ENCODE assay signal across 9 cellular contexts in the genomic region with DNA sequence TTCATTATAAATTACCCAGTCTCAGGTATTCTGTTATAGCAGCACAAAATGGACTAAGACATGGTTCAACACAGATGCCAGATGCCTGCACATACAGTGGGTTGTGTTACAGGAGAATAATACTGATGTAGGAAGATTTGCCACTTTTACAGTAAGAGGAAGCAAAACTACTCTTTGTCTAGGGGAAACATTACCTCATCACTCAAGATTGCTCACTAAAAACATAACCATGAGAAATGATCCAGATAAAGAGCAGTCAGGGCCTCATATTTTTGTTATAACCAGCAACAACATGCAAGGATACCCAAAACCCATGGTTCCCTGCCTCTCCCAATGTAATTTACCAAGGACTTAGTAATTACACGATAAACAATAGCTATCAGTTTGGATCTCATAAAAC. TPM values are rescaled to one million over a fixed set of nuclear protein-coding genes. Genes with fewer than 3 reads are reported as not detected.
DNase-seq lines count a peak whose midpoint lies in the region; ATAC-seq and TF ChIP-seq lines count a peak whose summit lies in the region.
"Had no signal": no experiment of that assay in that cellular context is flagged by ENCODE, and none has a peak within 500 bp of the region (broad histone marks: within the 10 kb centered on the region; RNA-seq: fewer than 3 reads in every experiment).

No MANE protein-coding gene starts in this region.

- ATAC-seq in HG03558 (IDR thresholded peaks at IDR 0.05; ENCODE audit: extremely low read depth, unreplicated experiment) (peak; percentile 34), upper lobe of right lung (peak; percentile 50)
- ATAC-seq: activated CD4-positive, alpha-beta T cell treated with anti-CD3 and anti-CD28 coated beads for 36 hours had no signal

- H3K36me3 ChIP-seq in upper lobe of right lung, result no peaks in the 10 kb centered on the region

- intact Hi-C loops in upper lobe of right lung (cut with DNase I), result no loop called here

- no peaks in the 10 kb centered on the region for H3K9me3 ChIP-seq in upper lobe of right lung

- H3K27me3 ChIP-seq in upper lobe of right lung, result no peaks in the 10 kb centered on the region

- H3K4me1 ChIP-seq in upper lobe of right lung, result peaks cover 38% of the 10 kb centered on the region

- TF ChIP-seq CTCF in upper lobe of right lung (IDR thresholded peaks at IDR 0.05), result no peak

- H3K4me3 ChIP-seq in upper lobe of right lung, result no peak overlapping the region

- DNase-seq in SIG-M5 treated with dmso at 0.1 percent for 504 hours (lab: John Stamatoyannopoulos, UW; ENCODE audit: unreplicated experiment), result peak; percentile 57
- no peak for DNase-seq in SIG-M5 (lab: John Stamatoyannopoulos, UW)
- DNase-seq in fibroblast of gingiva (ENCODE audit: low read depth), result peak; percentile 16
- no peak for DNase-seq in upper lobe of right lung
- no peak for DNase-seq in activated CD4-positive, alpha-beta T cell treated with anti-CD3 and anti-CD28 coated beads for 4 hours
- no peak for DNase-seq in NCI-H1048 (lab: John Stamatoyannopoulos, UW)
- no peak for DNase-seq in mucosa of gallbladder (ENCODE audit: low spot score)
- DNase-seq: activated CD4-positive, alpha-beta T cell treated with anti-CD3 and anti-CD28 coated beads for 36 hours had no signal

- H3K27ac ChIP-seq in upper lobe of right lung, result peak overlapping the region; percentile 79

RNA-seq across cellular contexts. Expression of a gene that starts 28.0 kb away (rescaled TPM):
- total RNA-seq in upper lobe of right lung (52.8 TPM), mucosa of gallbladder (94.6 TPM)

Comparison
In these comparisons a context has a peak if more than half of its experiments do, and no peak if none do; other contexts are left out.
1. DNase-seq: peak in SIG-M5 treated with dmso at 0.1 percent for 504 hours (single experiment) and fibroblast of gingiva (single experiment); none in SIG-M5 (single experiment), upper lobe of right lung (single experiment), activated CD4-positive, alpha-beta T cell treated with anti-CD3 and anti-CD28 coated beads for 4 hours (0 of 2), NCI-H1048 (single experiment) and mucosa of gallbladder (single experiment).